23 cellular contexts compared by ENCODE assay signal in the genomic region with DNA sequence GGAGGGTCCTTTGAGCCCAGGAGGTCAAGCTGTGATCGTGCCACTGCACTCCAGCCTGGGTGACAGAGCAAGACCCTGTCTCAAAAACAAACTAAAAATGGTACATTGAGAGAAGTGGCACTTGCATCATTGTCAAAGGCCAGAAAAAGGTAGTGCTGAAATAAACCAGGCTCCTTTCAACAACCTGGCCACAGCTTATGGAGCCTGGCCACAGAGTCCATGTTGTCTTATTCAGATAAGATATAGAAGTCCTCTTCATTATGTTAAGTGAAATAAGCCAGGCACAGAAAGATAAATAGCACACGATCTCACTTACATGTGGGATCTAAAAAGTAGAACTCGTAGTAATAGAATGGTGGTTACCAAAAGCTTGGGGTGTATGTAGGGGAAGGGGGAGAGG.
"Had no signal": no experiment of that assay in that cellular context is flagged by ENCODE, and none has a peak within 500 bp of the region (broad histone marks: within the 10 kb centered on the region; RNA-seq: fewer than 3 reads in every experiment).

No MANE protein-coding gene starts in this region.

- H3K27ac Mint-ChIP-seq: activated naive CD4-positive, alpha-beta T cell treated with anti-CD3 and anti-CD28 coated beads for 36 hours; nephron progenitor cell had no signal

- H3K4me1 ChIP-seq: ascending aorta, testis, uterus had no signal

- DNase-seq: activated CD4-positive, alpha-beta T cell treated with anti-CD3 and anti-CD28 coated beads, Interleukin-2, amount 10 ng/mL, durations not matched to agents 7 days and 5 days; activated CD4-positive, CD25-positive, alpha-beta regulatory T cell treated with anti-CD3 and anti-CD28 coated beads, Interleukin-2, amount 50 U/mL, for 72 hours; activated naive CD4-positive, alpha-beta T cell treated with anti-CD3 and anti-CD28 coated beads for 36 hours; activated T-cell treated with anti-CD3 and anti-CD28 coated beads, Interleukin-2, amount 50 U/mL, for 4 hours; brain microvascular endothelial cell; effector memory CD8-positive, alpha-beta T cell; foreskin melanocyte; hippocampal formation; kidney glomerular epithelial cell; mesenchymal stem cell; nephron progenitor cell; nucleus accumbens; small intestine; stimulated activated CD4-positive, alpha-beta T cell treated with anti-CD3 and anti-CD28 coated beads, Interleukin-2, amount 100 ng/mL, for 24 hours; testis; trophoblast cell; uterus had no signal

- H3K27me3 ChIP-seq: ascending aorta, brain microvascular endothelial cell, testis, uterus had no signal

- H3K4me3 Mint-ChIP-seq: activated CD4-positive, alpha-beta T cell treated with anti-CD3 and anti-CD28 coated beads, Interleukin-2, amount 10 ng/mL, durations not matched to agents 7 days and 5 days; activated naive CD4-positive, alpha-beta T cell treated with anti-CD3 and anti-CD28 coated beads for 36 hours; activated T-cell treated with anti-CD3 and anti-CD28 coated beads, Interleukin-2, amount 50 U/mL, for 4 hours; central memory CD8-positive, alpha-beta T cell; effector memory CD8-positive, alpha-beta T cell; nephron progenitor cell; stimulated activated effector memory CD8-positive, alpha-beta T cell treated with anti-CD3 and anti-CD28 coated beads, Interleukin-12 subunit alpha, Interleukin-12 subunit beta, amount 100 ng/mL, for 72 hours had no signal

- H3K27ac ChIP-seq: ascending aorta, brain microvascular endothelial cell, testis, uterus, VCaP had no signal

- ATAC-seq: activated T-cell treated with anti-CD3 and anti-CD28 coated beads, Interleukin-2, amount 50 U/mL, for 4 hours; effector memory CD8-positive, alpha-beta T cell; esophagus mucosa; sciatic nerve; stimulated activated effector memory CD8-positive, alpha-beta T cell treated with anti-CD3 and anti-CD28 coated beads, Interleukin-12 subunit alpha, Interleukin-12 subunit beta, amount 100 ng/mL, for 72 hours had no signal

- H3K9me3 Mint-ChIP-seq: activated CD4-positive, alpha-beta T cell treated with anti-CD3 and anti-CD28 coated beads, Interleukin-2, amount 10 ng/mL, durations not matched to agents 7 days and 5 days; activated naive CD4-positive, alpha-beta T cell treated with anti-CD3 and anti-CD28 coated beads for 36 hours; activated T-cell treated with anti-CD3 and anti-CD28 coated beads, Interleukin-2, amount 50 U/mL, for 4 hours; central memory CD8-positive, alpha-beta T cell; effector memory CD8-positive, alpha-beta T cell; nephron progenitor cell; stimulated activated effector memory CD8-positive, alpha-beta T cell treated with anti-CD3 and anti-CD28 coated beads, Interleukin-12 subunit alpha, Interleukin-12 subunit beta, amount 100 ng/mL, for 72 hours had no signal

- H3K9me3 ChIP-seq: ascending aorta, testis, uterus had no signal

- H3K27me3 Mint-ChIP-seq: activated CD4-positive, alpha-beta T cell treated with anti-CD3 and anti-CD28 coated beads, Interleukin-2, amount 10 ng/mL, durations not matched to agents 7 days and 5 days; central memory CD8-positive, alpha-beta T cell; effector memory CD8-positive, alpha-beta T cell had no signal

- H3K36me3 ChIP-seq: brain microvascular endothelial cell, uterus had no signal

- H3K4me1 Mint-ChIP-seq: activated CD4-positive, alpha-beta T cell treated with anti-CD3 and anti-CD28 coated beads, Interleukin-2, amount 10 ng/mL, durations not matched to agents 7 days and 5 days; central memory CD8-positive, alpha-beta T cell; nephron progenitor cell had no signal

- H3K4me3 ChIP-seq: ascending aorta, testis, uterus had no signal
